1 cellular context compared by ENCODE assay signal in the genomic region with DNA sequence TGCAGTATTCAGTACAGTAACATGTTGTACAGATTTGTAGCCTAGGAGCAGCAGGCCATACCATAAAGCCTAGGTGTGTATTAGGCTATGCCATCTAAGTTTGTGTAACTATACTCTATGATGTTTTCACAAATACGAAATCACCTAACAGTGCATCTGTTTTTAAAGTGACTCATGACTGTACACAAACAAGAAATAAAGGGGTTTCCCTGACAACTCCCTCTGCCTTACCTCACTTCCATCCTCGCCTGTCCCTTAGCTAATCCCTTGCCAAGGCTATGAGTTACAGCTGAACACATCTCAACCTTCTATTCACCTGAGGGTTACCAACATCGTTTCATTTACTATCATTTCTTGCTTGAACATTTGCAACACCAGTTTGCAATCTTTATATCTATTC.
TF ChIP-seq lines count a peak whose summit lies in the region.

No MANE protein-coding gene starts in this region.

TF ChIP-seq in A549, 52 proteins besides CTCF, POLR2A, EP300 and RAD21 (continued from another document):
- TF ChIP-seq HOXB5 (CRISPR knock-in tag; IDR thresholded peaks at IDR 0.05) (no peak), TP53 (CRISPR knock-in tag; IDR thresholded peaks at IDR 0.05) (no peak), KDM5A (IDR thresholded peaks at IDR 0.05) (no peak), NPAS2 (CRISPR knock-in tag; IDR thresholded peaks at IDR 0.05; ENCODE audit: borderline replicate concordance) (no peak), CEBPB (IDR thresholded peaks at IDR 0.05) (no peak), MAZ (IDR thresholded peaks at IDR 0.05; ENCODE audit: borderline replicate concordance, low read depth, low read length) (no peak), ESRRA (IDR thresholded peaks at IDR 0.05; ENCODE audit: borderline replicate concordance, low read length) (no peak), HES2 (IDR thresholded peaks at IDR 0.05) (no peak), EHMT2 (IDR thresholded peaks at IDR 0.05; ENCODE audit: low read depth) (no peak)
- TF ChIP-seq, protein P1, sequence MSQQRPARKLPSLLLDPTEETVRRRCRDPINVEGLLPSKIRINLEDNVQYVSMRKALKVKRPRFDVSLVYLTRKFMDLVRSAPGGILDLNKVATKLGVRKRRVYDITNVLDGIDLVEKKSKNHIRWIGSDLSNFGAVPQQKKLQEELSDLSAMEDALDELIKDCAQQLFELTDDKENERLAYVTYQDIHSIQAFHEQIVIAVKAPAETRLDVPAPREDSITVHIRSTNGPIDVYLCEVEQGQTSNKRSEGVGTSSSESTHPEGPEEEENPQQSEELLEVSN (IDR thresholded peaks at IDR 0.05; ENCODE audit: borderline replicate concordance, low read depth): no peak
- TF ChIP-seq, protein P2, sequence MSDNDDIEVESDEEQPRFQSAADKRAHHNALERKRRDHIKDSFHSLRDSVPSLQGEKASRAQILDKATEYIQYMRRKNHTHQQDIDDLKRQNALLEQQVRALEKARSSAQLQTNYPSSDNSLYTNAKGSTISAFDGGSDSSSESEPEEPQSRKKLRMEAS (IDR thresholded peaks at IDR 0.05): no peak
TF ChIP-seq in A549: peak in this region for 0.
